In the genomic region with DNA sequence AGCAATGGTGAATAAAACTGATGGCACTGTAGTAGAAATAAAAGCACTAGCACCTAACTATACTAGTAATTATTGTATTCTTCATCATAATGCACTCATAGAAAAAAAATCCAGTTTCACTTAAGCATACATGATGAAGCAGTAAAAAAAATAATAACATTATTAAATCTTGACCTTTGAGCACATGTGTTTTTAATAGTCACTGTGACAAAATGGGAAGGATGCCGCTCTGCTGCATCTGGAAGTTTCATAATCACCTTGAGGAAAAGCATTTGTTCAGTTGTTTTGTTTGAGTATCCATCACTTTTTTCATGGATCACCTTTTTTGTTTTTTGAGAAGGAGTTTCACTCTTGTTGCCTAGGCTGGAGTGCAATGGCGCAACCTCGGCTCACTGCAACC, we compare ENCODE assay signal across 29 cellular contexts. TPM values are rescaled to one million over a fixed set of nuclear protein-coding genes. Genes with fewer than 3 reads are reported as not detected.
"Had no signal": no experiment of that assay in that cellular context is flagged by ENCODE, and none has a peak within 500 bp of the region (broad histone marks: within the 10 kb centered on the region; RNA-seq: fewer than 3 reads in every experiment).

No MANE protein-coding gene starts in this region.

- H3K27me3 ChIP-seq: body of pancreas, cardiac muscle cell, neural progenitor cell, thyroid gland, upper lobe of right lung had no signal

- H3K27ac ChIP-seq: body of pancreas, cardiac muscle cell, neural progenitor cell, spleen, thyroid gland, upper lobe of right lung, VCaP had no signal

- H2AFZ ChIP-seq: neural progenitor cell had no signal

- H3K9ac ChIP-seq: neural progenitor cell had no signal

- DNase-seq: activated CD4-positive, alpha-beta memory T cell treated with anti-CD3 and anti-CD28 coated beads, Interleukin-2, amount 10 ng/mL, durations not matched to agents 7 days and 5 days; activated CD4-positive, alpha-beta T cell treated with anti-CD3 and anti-CD28 coated beads, Interleukin-2, amount 10 ng/mL, durations not matched to agents 24 days and 14 days; activated gamma-delta T cell; activated naive CD4-positive, alpha-beta T cell treated with anti-CD3 and anti-CD28 coated beads, Interleukin-2, amount 50 U/mL, for 16 hours; activated naive CD8-positive, alpha-beta T cell treated with anti-CD3 and anti-CD28 coated beads, Interleukin-2, amount 50 U/mL, for 24 hours; anterior cingulate cortex; body of pancreas; cortex of kidney; foreskin melanocyte; glutamatergic neuron; hypothalamus; left ventricle myocardium superior; mammary epithelial cell; naive thymus-derived CD8-positive, alpha-beta T cell; spleen; stimulated activated CD4-positive, alpha-beta T cell treated with anti-CD3 and anti-CD28 coated beads, Interleukin-4, amount 100 ng/mL, for 24 hours; stimulated activated naive CD4-positive, alpha-beta T cell treated with Interleukin-2 at 50 U/mL for 16 hours; thyroid gland; upper lobe of right lung had no signal

- H3K4me2 ChIP-seq: neural progenitor cell had no signal

- H3K9me3 ChIP-seq: body of pancreas, thyroid gland, upper lobe of right lung had no signal

- ATAC-seq: activated CD4-positive, CD25-positive, alpha-beta regulatory T cell treated with anti-CD3 and anti-CD28 coated beads, Interleukin-2, amount 50 U/mL, for 24 hours; activated naive CD8-positive, alpha-beta T cell treated with anti-CD3 and anti-CD28 coated beads, Interleukin-2, amount 50 U/mL, for 24 hours; body of pancreas; left ventricle myocardium superior; naive thymus-derived CD8-positive, alpha-beta T cell; upper lobe of right lung had no signal

- H3K4me1 ChIP-seq: body of pancreas, neural progenitor cell, spleen, thyroid gland, upper lobe of right lung had no signal

- H3K36me3 Mint-ChIP-seq: mesothelial cell of epicardium, neural progenitor cell had no signal

- H3K27ac Mint-ChIP-seq: activated CD4-positive, alpha-beta memory T cell treated with anti-CD3 and anti-CD28 coated beads, Interleukin-2, amount 10 ng/mL, durations not matched to agents 7 days and 5 days; activated CD4-positive, alpha-beta T cell treated with anti-CD3 and anti-CD28 coated beads, Interleukin-2, amount 10 ng/mL, durations not matched to agents 24 days and 14 days; activated naive CD8-positive, alpha-beta T cell treated with anti-CD3 and anti-CD28 coated beads, Interleukin-2, amount 50 U/mL, for 24 hours; mesothelial cell of epicardium; naive thymus-derived CD8-positive, alpha-beta T cell; neural progenitor cell had no signal

- H3K36me3 ChIP-seq: cardiac muscle cell, neural progenitor cell, spleen, thyroid gland, upper lobe of right lung had no signal

- H3K4me3 Mint-ChIP-seq: activated CD4-positive, alpha-beta memory T cell treated with anti-CD3 and anti-CD28 coated beads, Interleukin-2, amount 10 ng/mL, durations not matched to agents 7 days and 5 days; activated CD4-positive, alpha-beta T cell treated with anti-CD3 and anti-CD28 coated beads, Interleukin-2, amount 10 ng/mL, durations not matched to agents 24 days and 14 days; activated naive CD8-positive, alpha-beta T cell treated with anti-CD3 and anti-CD28 coated beads, Interleukin-2, amount 50 U/mL, for 24 hours; mesothelial cell of epicardium; naive thymus-derived CD8-positive, alpha-beta T cell; neural progenitor cell had no signal

- H3K27me3 Mint-ChIP-seq: activated CD4-positive, alpha-beta T cell treated with anti-CD3 and anti-CD28 coated beads, Interleukin-2, amount 10 ng/mL, durations not matched to agents 24 days and 14 days had no signal

- H3K4me3 ChIP-seq: body of pancreas, cardiac muscle cell, neural progenitor cell, spleen, thyroid gland, upper lobe of right lung had no signal

- H3K4me1 Mint-ChIP-seq: activated CD4-positive, alpha-beta memory T cell treated with anti-CD3 and anti-CD28 coated beads, Interleukin-2, amount 10 ng/mL, durations not matched to agents 7 days and 5 days; activated CD4-positive, alpha-beta T cell treated with anti-CD3 and anti-CD28 coated beads, Interleukin-2, amount 10 ng/mL, durations not matched to agents 24 days and 14 days; activated naive CD8-positive, alpha-beta T cell treated with anti-CD3 and anti-CD28 coated beads, Interleukin-2, amount 50 U/mL, for 24 hours; mesothelial cell of epicardium; naive thymus-derived CD8-positive, alpha-beta T cell; neural progenitor cell had no signal

RNA-seq across cellular contexts. Expression of a gene that starts 13.2 kb away (rescaled TPM):
- total RNA-seq: activated CD4-positive, alpha-beta memory T cell treated with anti-CD3 and anti-CD28 coated beads, Interleukin-2, amount 10 ng/mL, durations not matched to agents 7 days and 5 days; activated CD4-positive, alpha-beta T cell treated with anti-CD3 and anti-CD28 coated beads, Interleukin-2, amount 10 ng/mL, durations not matched to agents 24 days and 14 days; body of pancreas; cardiac muscle cell; left ventricle myocardium superior; mammary epithelial cell; mesothelial cell of epicardium; naive thymus-derived CD8-positive, alpha-beta T cell; omental fat pad; posterior vena cava; spleen; subcutaneous adipose tissue; T-helper 2 cell treated with Interferon-gamma antibody and Interleukin-4, amounts not matched to agents 100 ng/mL and 5 ng/mL, for 36 hours; thyroid gland; upper lobe of right lung had no signal
- polyA plus RNA-seq: esophagus; mammary epithelial cell; naive thymus-derived CD8-positive, alpha-beta T cell; spleen had no signal
